In the genomic region with DNA sequence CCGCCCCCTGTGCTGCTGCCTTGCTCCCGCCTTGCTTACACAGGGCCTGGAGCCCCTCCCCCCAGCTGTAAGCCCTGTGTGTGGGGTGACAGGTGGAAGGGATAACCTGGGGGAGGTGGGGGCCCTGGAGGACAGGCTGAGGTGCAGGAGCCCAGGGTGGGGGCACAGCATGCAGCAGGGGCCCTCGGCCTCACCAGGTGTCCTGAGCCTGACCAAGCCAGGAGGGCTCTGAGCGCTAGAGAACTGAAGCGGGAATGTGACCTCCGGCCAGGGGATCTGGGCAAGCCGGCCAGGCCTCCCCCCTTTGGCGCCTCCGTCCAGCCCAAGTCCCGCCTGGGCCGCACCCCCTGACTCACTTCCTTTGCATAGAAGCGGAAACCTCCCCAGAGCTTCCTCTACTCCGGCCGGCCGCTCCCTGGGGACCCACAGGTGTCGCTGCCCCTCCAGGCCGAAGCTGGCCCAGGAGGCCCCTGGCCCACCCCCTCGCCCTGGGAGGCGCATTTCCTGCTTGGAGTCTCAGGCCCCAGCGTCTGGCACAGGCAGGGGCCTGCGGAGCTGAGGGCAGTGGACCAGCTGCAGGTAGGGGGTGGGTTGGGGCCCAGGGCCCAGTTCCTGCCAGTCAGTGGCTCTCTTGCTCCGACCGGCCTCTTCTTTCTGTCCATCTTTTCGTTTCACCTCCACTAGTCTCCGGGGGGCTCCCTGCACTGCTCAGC, we compare ENCODE assay signal across 8 cellular contexts. TPM values are rescaled to one million over a fixed set of nuclear protein-coding genes. Genes with fewer than 3 reads are reported as not detected.
DNase-seq lines count a peak whose midpoint lies in the region; ATAC-seq and TF ChIP-seq lines count a peak whose summit lies in the region.

A gene (plus strand): TSS at position 398 of the 713 bp plus-strand sequence. CDS start 964 bp downstream, outside the sequence.

- peaks cover 8% of the 10 kb centered on the region for H3K4me1 Mint-ChIP-seq in activated CD4-positive, alpha-beta T cell treated with anti-CD3 and anti-CD28 coated beads, Interleukin-2, amount 10 ng/mL, durations not matched to agents 24 days and 14 days

- peak within 1 kb of the TSS; percentile 60 for H3K4me3 ChIP-seq in H7 (ENCODE audit: insufficient read depth, low read depth, low read length)
- H3K4me3 ChIP-seq in adipocyte (ENCODE audit: low read length) = peak within 1 kb of the TSS; percentile 61
- H3K4me3 ChIP-seq in prostate gland = peak within 1 kb of the TSS; percentile 16 to 18

- peak within 1 kb of the TSS; percentile 90 for H3K4me3 Mint-ChIP-seq in activated CD4-positive, alpha-beta T cell treated with anti-CD3 and anti-CD28 coated beads, Interleukin-2, amount 10 ng/mL, durations not matched to agents 24 days and 14 days

- intact Hi-C loops in activated CD4-positive, alpha-beta T cell treated with anti-CD3 and anti-CD28 coated beads, Interleukin-2, amount 10 ng/mL, durations not matched to agents 24 days and 14 days (cut with micrococcal nuclease) = no loop called here
- intact Hi-C loops in left cardiac atrium (cut with DNase I) = no loop called here
- intact Hi-C loops in prostate gland (cut with DNase I) = no loop called here

- H3K4me1 ChIP-seq in adipocyte (ENCODE audit: control insufficient read depth, insufficient read depth, low read length) (peaks cover 23% of the 10 kb centered on the region), prostate gland (replicated peaks) (peaks cover 13% of the 10 kb centered on the region)

- TF ChIP-seq CTCF in prostate gland (IDR thresholded peaks at IDR 0.05) = no peak

- H3K27ac Mint-ChIP-seq in activated CD4-positive, alpha-beta T cell treated with anti-CD3 and anti-CD28 coated beads, Interleukin-2, amount 10 ng/mL, durations not matched to agents 24 days and 14 days = peak within 1 kb of the TSS; percentile 91

- 41% methylated on average over 25 of the region's 25 CpGs for WGBS in prostate gland

- no peaks in the 10 kb centered on the region for H3K9me3 Mint-ChIP-seq in activated CD4-positive, alpha-beta T cell treated with anti-CD3 and anti-CD28 coated beads, Interleukin-2, amount 10 ng/mL, durations not matched to agents 24 days and 14 days

- H3K36me3 Mint-ChIP-seq in activated CD4-positive, alpha-beta T cell treated with anti-CD3 and anti-CD28 coated beads, Interleukin-2, amount 10 ng/mL, durations not matched to agents 24 days and 14 days (ENCODE audit: low read depth) = peaks cover 13% of the 10 kb centered on the region

- ATAC-seq in left cardiac atrium (peak; percentile 76 to 88), HG02870 (IDR thresholded peaks at IDR 0.05; ENCODE audit: unreplicated experiment) (no peak)

- peak within 1 kb of the TSS; percentile 63 for H3K9ac ChIP-seq in adipocyte (ENCODE audit: low read length)

- H3K27me3 Mint-ChIP-seq in activated CD4-positive, alpha-beta T cell treated with anti-CD3 and anti-CD28 coated beads, Interleukin-2, amount 10 ng/mL, durations not matched to agents 24 days and 14 days = no peaks in the 10 kb centered on the region

- H3K27ac ChIP-seq in prostate gland = peak within 1 kb of the TSS; percentile 27 to 41

- peak; percentile 86 for DNase-seq in activated CD4-positive, alpha-beta T cell treated with anti-CD3 and anti-CD28 coated beads, Interleukin-2, amount 10 ng/mL, durations not matched to agents 24 days and 14 days
- DNase-seq in activated CD4-positive, alpha-beta T cell treated with anti-CD3 and anti-CD28 coated beads for 1 hour = no peak
- peak; percentile 94 for DNase-seq in H7
- peak; percentile 83 for DNase-seq in MV-4-11 (lab: John Stamatoyannopoulos, UW)
- peak; percentile 92 for DNase-seq in adipocyte (ENCODE audit: low read depth)
- peak; percentile 94 for DNase-seq in left cardiac atrium
- DNase-seq in prostate gland (ENCODE audit: low spot score) = no peak

- H3K27me3 ChIP-seq in H7 (ENCODE audit: control insufficient read depth, insufficient read depth, low read length) (no peaks in the 10 kb centered on the region), adipocyte (replicated peaks; ENCODE audit: control insufficient read depth, insufficient read depth, low read length) (peaks cover 14% of the 10 kb centered on the region), prostate gland (replicated peaks; ENCODE audit: insufficient read depth) (peaks cover 3% of the 10 kb centered on the region)

- H3K9me3 ChIP-seq in adipocyte (ENCODE audit: control insufficient read depth, low read length) = no peaks in the 10 kb centered on the region
- H3K9me3 ChIP-seq in prostate gland = no peaks in the 10 kb centered on the region

- H3K36me3 ChIP-seq in H7 (replicated peaks; ENCODE audit: control insufficient read depth, insufficient read depth, low read length) (no peaks in the 10 kb centered on the region; the same call in 1 of the 2 replicates), adipocyte (ENCODE audit: control insufficient read depth, insufficient read depth, low read length, severe bottlenecking) (no peaks in the 10 kb centered on the region), prostate gland (peaks cover 0 to 7% of the 10 kb centered on the region in 2 donors)

- TF ChIP-seq POLR2A in prostate gland (IDR thresholded peaks at IDR 0.05) = peak; percentile 25

RNA-seq across cellular contexts. Expression of the gene that starts here (rescaled TPM):
- total RNA-seq in activated CD4-positive, alpha-beta T cell treated with anti-CD3 and anti-CD28 coated beads, Interleukin-2, amount 10 ng/mL, durations not matched to agents 24 days and 14 days = 10.3 and 11.4 TPM in 2 replicates
- total RNA-seq in H7 (2014; rRNA removed; shearing (Covaris generic)) = 21.3 and 23.2 TPM in 2 replicates
- total RNA-seq in left cardiac atrium = 1 to 10 TPM; 6.2 to 9.4 TPM
- 1 to 10 TPM; 1.6 to 7.3 TPM for total RNA-seq in prostate gland

Comparison
In these comparisons a context has a peak if more than half of its experiments do, and no peak if none do; other contexts are left out.
1. DNase-seq: peak in activated CD4-positive, alpha-beta T cell treated with anti-CD3 and anti-CD28 coated beads, Interleukin-2, amount 10 ng/mL, durations not matched to agents 24 days and 14 days (single experiment), H7 (single experiment), MV-4-11 (single experiment), adipocyte (single experiment) and left cardiac atrium (single experiment); none in activated CD4-positive, alpha-beta T cell treated with anti-CD3 and anti-CD28 coated beads for 1 hour (single experiment) and prostate gland (single experiment).
2. Peak in every context shown above with its lines, with median percentiles within 50 percentile points of each other: H3K4me3 ChIP-seq.